Comparison of ENCODE assay signal across 13 cellular contexts in genomic region chr13:94369862-94370491, GRCh38.
DNase-seq lines count a peak whose midpoint lies in the region; ATAC-seq, FAIRE-seq and TF ChIP-seq lines count a peak whose summit lies in the region.
"Had no signal": no experiment of that assay in that cellular context is flagged by ENCODE, and none has a peak within 500 bp of the region (broad histone marks: within the 10 kb centered on the region; RNA-seq: fewer than 3 reads in every experiment).

No MANE protein-coding gene starts in this region.

- no peak overlapping the region for H4K8ac ChIP-seq in mesenchymal stem cell (ENCODE audit: low read length)

- no peaks in the 10 kb centered on the region for H3K36me3 ChIP-seq in liver (ENCODE audit: control insufficient read depth in 4 of 4, insufficient read depth in 3 of 4, low read depth in 1 of 4, low read length in 3 of 4)
- no peaks in the 10 kb centered on the region for H3K36me3 ChIP-seq in HepG2 (replicated peaks in 1 of 2; ENCODE audit: control insufficient read depth in 1 of 2, insufficient read depth in 2 of 2, low read length in 2 of 2)
- H3K36me3 ChIP-seq in mesenchymal stem cell (ENCODE audit: control insufficient read depth in 1 of 2, insufficient read depth in 2 of 2, low read depth in 1 of 2, low read length in 2 of 2), result no peaks in the 10 kb centered on the region
- H3K36me3 ChIP-seq: SJSA1 had no signal

- TF ChIP-seq EP300 in HepG2 (IDR thresholded peaks at IDR 0.05; ENCODE audit: low read depth in 2 of 2, low read length in 2 of 2) (no peak), HepG2 (CRISPR knock-in tag; IDR thresholded peaks at IDR 0.05; ENCODE audit: borderline replicate concordance) (no peak)

- H3K27ac ChIP-seq in liver (ENCODE audit: low read depth in 1 of 2, low read length in 2 of 2) (no peak overlapping the region), HepG2 (ENCODE audit: extremely low read length, insufficient read depth, low read length) (no peak overlapping the region), mesenchymal stem cell (ENCODE audit: low read length, poor library complexity, severe bottlenecking) (no peak overlapping the region)
- H3K27ac ChIP-seq: SJSA1 had no signal

- H2BK15ac ChIP-seq in mesenchymal stem cell (ENCODE audit: low read depth, poor library complexity, severe bottlenecking), result no peak overlapping the region

- no peak overlapping the region for H2BK120ac ChIP-seq in mesenchymal stem cell (ENCODE audit: low read depth, low read length)

- DNase-seq in HepG2 (ENCODE audit: low spot score) (no peak), fibroblast of peridontal ligament (ENCODE audit: extremely low read depth) (peak; percentile 51), mesenchymal stem cell (peak; percentile 45), HCEC 1CT (no peak)
- DNase-seq in stimulated activated CD4-positive, alpha-beta T cell treated with anti-CD3 and anti-CD28 coated beads, Interleukin-12 subunit alpha, Interleukin-12 subunit beta, amount 100 ng/mL, for 4 hours, result no peak
- DNase-seq in central memory CD4-positive, alpha-beta T cell, result no peak
- no peak for DNase-seq in activated CD4-positive, alpha-beta T cell treated with anti-CD3 and anti-CD28 coated beads, Interleukin-2, amount 50 U/mL, for 48 hours
- DNase-seq: activated CD4-positive, alpha-beta T cell treated with anti-CD3 and anti-CD28 coated beads, Interleukin-2, amount 10 ng/mL, durations not matched to agents 24 days and 14 days; Calu3 had no signal

- TF ChIP-seq CTCF in liver (IDR thresholded peaks at IDR 0.05; ENCODE audit: low read depth, low read length, missing input control) (no peak), HepG2 (CRISPR knock-in tag; IDR thresholded peaks at IDR 0.05) (no peak)

- no TSS peak for BruUV-seq in HepG2 (replicated peaks; lab: Mats Ljungman, UMichigan)

- H3K79me1 ChIP-seq in mesenchymal stem cell (replicated peaks; ENCODE audit: low read length, poor library complexity, severe bottlenecking), result no peaks in the 10 kb centered on the region

- H3K4me1 ChIP-seq in liver (ENCODE audit: control insufficient read depth in 4 of 4, insufficient read depth in 4 of 4, low read length in 3 of 4), result peaks cover 0 to 9% (median 6%) of the 10 kb centered on the region in 4 donors
- no peaks in the 10 kb centered on the region for H3K4me1 ChIP-seq in HepG2 (ENCODE audit: insufficient read depth, low read length)
- no peaks in the 10 kb centered on the region for H3K4me1 ChIP-seq in mesenchymal stem cell (ENCODE audit: control insufficient read depth, insufficient read depth, low read depth, low read length)
- H3K4me1 ChIP-seq: SJSA1 had no signal

- H3K79me2 ChIP-seq in HepG2 (ENCODE audit: insufficient read depth, low read length), result no peaks in the 10 kb centered on the region

- no peak overlapping the region for H3K4me2 ChIP-seq in HepG2 (ENCODE audit: low read depth, low read length)
- no peak overlapping the region for H3K4me2 ChIP-seq in mesenchymal stem cell (ENCODE audit: low read length, poor library complexity, severe bottlenecking)

- H2BK5ac ChIP-seq in mesenchymal stem cell (ENCODE audit: low read depth, low read length, poor library complexity, severe bottlenecking), result no peak overlapping the region

- no peak overlapping the region for H3K4ac ChIP-seq in mesenchymal stem cell (ENCODE audit: low read depth in 1 of 2, low read length in 2 of 2)

- 35% methylated on average over 3 of the region's 3 CpGs for WGBS in liver
- 62% methylated on average over 3 of the region's 3 CpGs for WGBS in HepG2 (ENCODE audit: low lambda C conversion rate)
- WGBS in mesenchymal stem cell, result 100% methylated on average over 1 of the region's 3 CpGs

- POLR2A ChIA-PET in HepG2 (lab: Yijun Ruan, JAX), result no interaction called here

- CTCF ChIA-PET in HepG2 (lab: Yijun Ruan, JAX; ENCODE audit: low intra/inter-chr PET ratio, low total read pairs), result no interaction called here

- FAIRE-seq in HepG2 (lab: Jason Lieb, UNC), result no peak
- FAIRE-seq: bronchial epithelial cell had no signal

- H2BK12ac ChIP-seq in mesenchymal stem cell (ENCODE audit: low read length in 2 of 2), result no peak overlapping the region

- H3K27me3 ChIP-seq in liver (ENCODE audit: control insufficient read depth in 4 of 4, insufficient read depth in 4 of 4, low read length in 3 of 4) (no peaks in the 10 kb centered on the region), HepG2 (ENCODE audit: control insufficient read depth in 1 of 2, insufficient read depth in 2 of 2, low read length in 2 of 2) (no peaks in the 10 kb centered on the region), mesenchymal stem cell (ENCODE audit: control insufficient read depth in 1 of 2, insufficient read depth in 1 of 2, low read length in 2 of 2) (no peaks in the 10 kb centered on the region)
- H3K27me3 ChIP-seq: SJSA1 had no signal

- H2AK5ac ChIP-seq in mesenchymal stem cell (ENCODE audit: low read length, severe bottlenecking), result no peak overlapping the region

- H3K23ac ChIP-seq in mesenchymal stem cell (ENCODE audit: low read length in 2 of 2), result no peak overlapping the region

- no peaks in the 10 kb centered on the region for H3K9me3 ChIP-seq in liver (ENCODE audit: control insufficient read depth in 4 of 4, low read length in 3 of 4)
- H3K9me3 ChIP-seq in HepG2 (ENCODE audit: low read length), result no peaks in the 10 kb centered on the region
- no peaks in the 10 kb centered on the region for H3K9me3 ChIP-seq in mesenchymal stem cell (ENCODE audit: control insufficient read depth, low read length)
- H3K9me3 ChIP-seq: SJSA1 had no signal

- H3K9ac ChIP-seq in liver (ENCODE audit: low read depth in 1 of 2, low read length in 2 of 2) (no peak overlapping the region), HepG2 (ENCODE audit: insufficient read depth, low read depth, low read length) (no peak overlapping the region), mesenchymal stem cell (ENCODE audit: low read length) (no peak overlapping the region)

- in situ Hi-C loops in HepG2 (cut with HindIII; ENCODE audit: extremely low pct_ligation_motif_present, low pct_unique_long_range_greater_than_20kb), result loop anchor here (25.0 kb wide), 1 partner anchor 1408 kb away; no protein-coding TSS in a partner anchor

- H4K91ac ChIP-seq in mesenchymal stem cell (ENCODE audit: low read length), result no peak overlapping the region

- no peaks in the 10 kb centered on the region for H4K20me1 ChIP-seq in HepG2 (ENCODE audit: insufficient read depth, low read length)

- no peak for TF ChIP-seq POLR2A in HepG2 (IDR thresholded peaks at IDR 0.05; ENCODE audit: insufficient read depth in 1 of 2, low read depth in 2 of 2, low read length in 2 of 2)

- ATAC-seq in HepG2, result no peak; the same call in 2 of the 3 replicates
- ATAC-seq: activated naive CD4-positive, alpha-beta T cell treated with anti-CD3 and anti-CD28 coated beads, Interleukin-2, amount 50 U/mL, for 72 hours had no signal

- H2AFZ ChIP-seq in HepG2 (ENCODE audit: low read length) (no peak overlapping the region), mesenchymal stem cell (ENCODE audit: low read depth, low read length) (no peak overlapping the region)

- no peak overlapping the region for H3K4me3 ChIP-seq in liver (ENCODE audit: low read depth in 1 of 3, low read length in 3 of 3)
- no peak overlapping the region for H3K4me3 ChIP-seq in HepG2 (replicated peaks in 1 of 3; ENCODE audit: insufficient read depth in 1 of 3, low read depth in 2 of 3, low read length in 3 of 3)
- no peak overlapping the region for H3K4me3 ChIP-seq in mesenchymal stem cell (ENCODE audit: insufficient read depth in 1 of 2, low read depth in 1 of 2, low read length in 2 of 2)
- H3K4me3 ChIP-seq: SJSA1 had no signal

- no peak overlapping the region for H3K14ac ChIP-seq in mesenchymal stem cell (ENCODE audit: low read length in 2 of 2)

- H3K18ac ChIP-seq in mesenchymal stem cell (ENCODE audit: low read depth in 1 of 2, low read length in 2 of 2), result no peak overlapping the region

- intact Hi-C loops in HepG2 (cut with micrococcal nuclease; ENCODE audit: unreplicated experiment), result loop anchor here (10.0 kb wide), 1 partner anchor 405 kb away; no protein-coding TSS in a partner anchor

- TF ChIP-seq RAD21 in liver (IDR thresholded peaks at IDR 0.05) (peak; percentile 33), HepG2 (CRISPR knock-in tag; IDR thresholded peaks at IDR 0.05) (no peak)

TF ChIP-seq in liver, 16 proteins besides CTCF, POLR2A, EP300 and RAD21 (continues in another document):
- TF ChIP-seq HNF4G (IDR thresholded peaks at IDR 0.05) (no peak), MAX (IDR thresholded peaks at IDR 0.05) (no peak), FOXA2 (IDR thresholded peaks at IDR 0.05) (peak; percentile 38), HNF4A (conservative IDR thresholded peaks at IDR 0.05) (no peak), TAF1 (conservative IDR thresholded peaks at IDR 0.05) (no peak), FOXA1 (IDR thresholded peaks at IDR 0.05) (no peak), SP1 (IDR thresholded peaks at IDR 0.05) (peak; percentile 24), YY1 (IDR thresholded peaks at IDR 0.05) (peak; percentile 19), NR2F2 (IDR thresholded peaks at IDR 0.05) (peak; percentile 91)

TF ChIP-seq in HepG2, 621 proteins besides CTCF, POLR2A, EP300 and RAD21 (continues in another document):
- TF ChIP-seq ZNF549 (CRISPR knock-in tag; IDR thresholded peaks at IDR 0.05) (no peak), ZSCAN5A (CRISPR knock-in tag; IDR thresholded peaks at IDR 0.05; ENCODE audit: borderline replicate concordance) (no peak), DBP (CRISPR knock-in tag; IDR thresholded peaks at IDR 0.05; ENCODE audit: not compliant biosample characterization) (no peak)

Comparison
In these comparisons a context has a peak if more than half of its experiments do, and no peak if none do; other contexts are left out.
1. DNase-seq: peak in fibroblast of peridontal ligament (single experiment) and mesenchymal stem cell (single experiment); none in HepG2 (single experiment), stimulated activated CD4-positive, alpha-beta T cell treated with anti-CD3 and anti-CD28 coated beads, Interleukin-12 subunit alpha, Interleukin-12 subunit beta, amount 100 ng/mL, for 4 hours (single experiment), central memory CD4-positive, alpha-beta T cell (single experiment), HCEC 1CT (single experiment) and activated CD4-positive, alpha-beta T cell treated with anti-CD3 and anti-CD28 coated beads, Interleukin-2, amount 50 U/mL, for 48 hours (0 of 2).